ENCODE assay signal across 12 cellular contexts in the genomic region with DNA sequence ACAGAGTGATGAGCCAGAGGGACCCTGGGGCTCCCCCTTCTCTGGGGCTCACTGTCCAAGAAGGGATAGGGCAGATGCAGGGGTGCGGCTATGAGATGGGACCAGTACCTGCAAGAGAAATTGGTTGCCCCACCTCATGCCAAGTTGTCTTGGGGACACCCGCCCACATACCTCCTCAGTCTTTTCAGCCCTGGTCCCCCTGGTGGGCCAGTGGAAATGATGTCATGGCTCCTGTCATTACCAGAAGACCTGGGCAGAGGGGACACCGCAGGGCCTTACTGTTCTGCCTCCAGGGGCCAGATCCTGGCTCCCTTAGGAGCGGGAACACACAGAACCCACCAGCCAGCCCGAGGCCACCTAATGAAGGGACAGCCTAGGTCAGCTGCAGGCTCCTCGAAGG.
"Had no signal": no experiment of that assay in that cellular context is flagged by ENCODE, and none has a peak within 500 bp of the region (broad histone marks: within the 10 kb centered on the region; RNA-seq: fewer than 3 reads in every experiment).

No MANE protein-coding gene starts in this region.

- H3K4me1 ChIP-seq: parathyroid adenoma had no signal

- ATAC-seq: T-helper 17 cell had no signal

- H3K27ac ChIP-seq: parathyroid adenoma, tibial artery had no signal

- H3K9me3 Mint-ChIP-seq: mesothelial cell of epicardium had no signal

- H3K36me3 ChIP-seq: tibial artery had no signal

- H3K9me3 ChIP-seq: tibial artery had no signal

- H3K27ac Mint-ChIP-seq: mesothelial cell of epicardium, T-helper 17 cell had no signal

- FAIRE-seq: TTC549 had no signal

- H3K36me3 Mint-ChIP-seq: mesothelial cell of epicardium had no signal

- DNase-seq: activated CD4-positive, alpha-beta T cell treated with anti-CD3 and anti-CD28 coated beads, Interleukin-2, amount 50 U/mL, for 4 hours; activated CD4-positive, CD25-positive, alpha-beta regulatory T cell treated with anti-CD3 and anti-CD28 coated beads, Interleukin-2, amount 50 U/mL, for 72 hours; activated naive CD4-positive, alpha-beta T cell treated with Interleukin-2 at 50 U/mL for 16 hours; caudate nucleus; erythroblast; hippocampal formation; retina; T-helper 17 cell had no signal
